Comparison of ENCODE assay signal across 9 cellular contexts in genomic region chr3:102089904-102090492, GRCh38.
DNase-seq lines count a peak whose midpoint lies in the region; ATAC-seq, FAIRE-seq and TF ChIP-seq lines count a peak whose summit lies in the region.
"Had no signal": no experiment of that assay in that cellular context is flagged by ENCODE, and none has a peak within 500 bp of the region (broad histone marks: within the 10 kb centered on the region; RNA-seq: fewer than 3 reads in every experiment).

No MANE protein-coding gene starts in this region.

- FAIRE-seq in D721Med (lab: Jason Lieb, UNC) (no peak), GM12891 (lab: Jason Lieb, UNC) (no peak)

- peak overlapping the region; percentile 60 for H3K27ac Mint-ChIP-seq in mesothelial cell of epicardium

- H2AFZ ChIP-seq in IMR-90 (replicated peaks; ENCODE audit: low read length, poor library complexity): peak overlapping the region; percentile 56
- H2AFZ ChIP-seq: parathyroid adenoma had no signal

- peak overlapping the region; percentile 35 for H3K27ac ChIP-seq in IMR-90 (ENCODE audit: insufficient read depth, low read length)
- H3K27ac ChIP-seq: parathyroid adenoma had no signal

- peak overlapping the region; percentile 92; the same call in 1 of the 2 replicates for H3K23ac ChIP-seq in IMR-90 (ENCODE audit: low read depth, low read length)

- H3K27me3 Mint-ChIP-seq in mesothelial cell of epicardium (ENCODE audit: low read depth): no peaks in the 10 kb centered on the region

- H3K4me1 ChIP-seq in IMR-90 (ENCODE audit: control insufficient read depth, insufficient read depth, low read length): peaks cover 16% of the 10 kb centered on the region; the same call in 1 of the 2 replicates
- H3K4me1 ChIP-seq: parathyroid adenoma had no signal

- peaks cover 63% of the 10 kb centered on the region for H3K4me1 Mint-ChIP-seq in mesothelial cell of epicardium

- H3K9me3 Mint-ChIP-seq in mesothelial cell of epicardium: no peaks in the 10 kb centered on the region

- peak overlapping the region; percentile 79; the same call in 1 of the 3 replicates for H2BK15ac ChIP-seq in IMR-90 (ENCODE audit: low read depth, low read length)

- H3K27me3 ChIP-seq in IMR-90 (ENCODE audit: control insufficient read depth, insufficient read depth, low read length): no peaks in the 10 kb centered on the region

- peak overlapping the region; percentile 77 for H4K91ac ChIP-seq in IMR-90 (ENCODE audit: insufficient read depth, low read depth, low read length)

- peak; percentile 66 for ATAC-seq in IMR-90 (ENCODE audit: low read depth)

- H3K4me2 ChIP-seq in IMR-90 (ENCODE audit: low read depth, low read length): peak overlapping the region; percentile 76

- H2BK120ac ChIP-seq in IMR-90 (ENCODE audit: low read depth, low read length): peak overlapping the region; percentile 97

- H4K5ac ChIP-seq in IMR-90 (ENCODE audit: low read depth, low read length): peak overlapping the region; percentile 70; the same call in 1 of the 2 replicates

- POLR2A ChIA-PET in IMR-90 (lab: Charles Lee; ENCODE audit: unreplicated experiment): no interaction called here

- peak overlapping the region; percentile 89 for H3K14ac ChIP-seq in IMR-90 (replicated peaks; ENCODE audit: low read depth, low read length)

- peak overlapping the region; percentile 51; the same call in 1 of the 2 replicates for H3K56ac ChIP-seq in IMR-90 (ENCODE audit: extremely low read depth, insufficient read depth, low read length)

- 37% methylated on average over 2 of the region's 7 CpGs; no CpG with 5 or more reads in 1 of the 2 experiments for WGBS in IMR-90 (ENCODE audit: extremely low coverage in 2 of 2, insufficient read length in 1 of 2), 2 experiments

- H4K8ac ChIP-seq in IMR-90 (ENCODE audit: low read depth in 2 of 2, low read length in 2 of 2): peak overlapping the region; percentile 82 to 94

- TF ChIP-seq POLR2A in IMR-90 (IDR thresholded peaks at IDR 0.05; ENCODE audit: low read depth, low read length) (no peak), GM12891 (IDR thresholded peaks at IDR 0.05; ENCODE audit: low read depth, low read length) (no peak)

- in situ Hi-C loops in IMR-90 (cut with MboI; ENCODE audit: low sequenced_read_pairs): no loop called here

- H3K9me3 ChIP-seq in IMR-90 (ENCODE audit: control insufficient read depth, insufficient read depth, low read length): no peaks in the 10 kb centered on the region

- H3K4me3 Mint-ChIP-seq in mesothelial cell of epicardium: no peak overlapping the region

- TF ChIP-seq RAD21 in IMR-90 (IDR thresholded peaks at IDR 0.05; ENCODE audit: low read length): 0 out of 2 replicates have a peak, but pooled peaks have one; percentile 27

- H3K9ac ChIP-seq in IMR-90 (ENCODE audit: low read depth, low read length): peak overlapping the region; percentile 24; the same call in 1 of the 2 replicates
- H3K9ac ChIP-seq: parathyroid adenoma had no signal

- H2AK9ac ChIP-seq in IMR-90 (replicated peaks; ENCODE audit: low read depth, low read length, poor library complexity): no peak overlapping the region

- H3K18ac ChIP-seq in IMR-90 (ENCODE audit: low read depth, low read length): peak overlapping the region; percentile 99

- CTCF ChIA-PET in IMR-90 (lab: Yijun Ruan, JAX): interaction anchor here (0.6 to 1.1 kb wide), 2 partner anchors 135 to 168 kb away, joined by 3 read pairs; no protein-coding TSS in a partner anchor

- H3K4ac ChIP-seq in IMR-90 (ENCODE audit: low read depth, low read length): peak overlapping the region; percentile 93

- intact Hi-C loops in IMR-90 (cut with micrococcal nuclease): loop anchor here (5.0 kb wide), 1 partner anchor 223 kb away; no protein-coding TSS in a partner anchor

- H3K9me1 ChIP-seq in IMR-90 (ENCODE audit: insufficient read depth, low read length): peaks cover 5% of the 10 kb centered on the region; the same call in 1 of the 2 replicates

- H2BK20ac ChIP-seq in IMR-90 (ENCODE audit: low read depth, low read length): peak overlapping the region; percentile 98

- peak; percentile 31 for DNase-seq in AG08395 (ENCODE audit: low spot score)
- peak; percentile 98 for DNase-seq in IMR-90
- DNase-seq in brain pericyte (ENCODE audit: low read depth, low spot score): peak; percentile 30
- DNase-seq in mesothelial cell of epicardium (ENCODE audit: low spot score in 2 of 2, unreplicated experiment in 2 of 2): no peak
- DNase-seq in D721Med (ENCODE audit: insufficient read length, low spot score): no peak
- no peak for DNase-seq in cerebellum (ENCODE audit: low spot score)
- no peak for DNase-seq in GM12891 (ENCODE audit: insufficient read length, low spot score)
- DNase-seq in NK-92 (lab: John Stamatoyannopoulos, UW; ENCODE audit: unreplicated experiment): no peak

- no peaks in the 10 kb centered on the region; the same call in 1 of the 2 replicates for H4K20me1 ChIP-seq in IMR-90 (ENCODE audit: insufficient read depth, low read length)

- dilution Hi-C loops in IMR-90 (cut with HindIII; ENCODE audit: low sequenced_read_pairs, unreplicated experiment): no loop called here

- H3K36me3 ChIP-seq in IMR-90 (ENCODE audit: control insufficient read depth, insufficient read depth, low read length): no peaks in the 10 kb centered on the region

- peak overlapping the region; percentile 100 for H2BK5ac ChIP-seq in IMR-90 (ENCODE audit: low read depth, low read length, poor library complexity, severe bottlenecking)

- H2AK5ac ChIP-seq in IMR-90 (ENCODE audit: low read depth, low read length): peak overlapping the region; percentile 87

- TF ChIP-seq CTCF in IMR-90 (conservative IDR thresholded peaks at IDR 0.05; ENCODE audit: low read depth, low read length): no peak
- TF ChIP-seq CTCF in mesothelial cell of epicardium (IDR thresholded peaks at IDR 0.05; ENCODE audit: unreplicated experiment): no peak
- TF ChIP-seq CTCF in D721Med (IDR thresholded peaks at IDR 0.05; ENCODE audit: insufficient read depth, missing control alignments): no peak

- H3K4me3 ChIP-seq in IMR-90 (ENCODE audit: insufficient read depth, low read depth, low read length): no peak overlapping the region

- no TSS peak for BruUV-seq in IMR-90 (replicated peaks; lab: Mats Ljungman, UMichigan)

- peaks cover 0 to 7% of the 10 kb centered on the region in 2 experiments; a peak in 1 of 4 replicates for H3K79me1 ChIP-seq in IMR-90 (ENCODE audit: low read depth in 1 of 2, low read length in 2 of 2)

- H3K36me3 Mint-ChIP-seq in mesothelial cell of epicardium: no peaks in the 10 kb centered on the region

TF ChIP-seq in IMR-90, 13 proteins besides CTCF, POLR2A, EP300 and RAD21:
- TF ChIP-seq NFE2L2 (IDR thresholded peaks at IDR 0.05; ENCODE audit: low read depth, low read length) (no peak), MAFK (IDR thresholded peaks at IDR 0.05; ENCODE audit: low read depth, low read length) (no peak), FOS (IDR thresholded peaks at IDR 0.05; ENCODE audit: low read depth, low read length) (peak; percentile 65), MAZ (IDR thresholded peaks at IDR 0.05; ENCODE audit: borderline replicate concordance, low read depth, low read length) (no peak), CHD1 (IDR thresholded peaks at IDR 0.05; ENCODE audit: low read depth, low read length) (no peak)
TF ChIP-seq in IMR-90: peak in this region for 1.

TF ChIP-seq in GM12891, 5 proteins besides CTCF, POLR2A, EP300 and RAD21:
- TF ChIP-seq PAX5 (IDR thresholded peaks at IDR 0.05; ENCODE audit: insufficient read depth, low read length, severe bottlenecking): no peak
- no peak for TF ChIP-seq POLR2AphosphoS5 (IDR thresholded peaks at IDR 0.05; ENCODE audit: low read depth, low read length)
- TF ChIP-seq POU2F2 (IDR thresholded peaks at IDR 0.05; ENCODE audit: low read depth, low read length): no peak
- TF ChIP-seq TAF1 (IDR thresholded peaks at IDR 0.05; ENCODE audit: low read depth, low read length): no peak
- TF ChIP-seq SPI1 (IDR thresholded peaks at IDR 0.05; ENCODE audit: low read depth, low read length): no peak
TF ChIP-seq in GM12891: peak in this region for 0.

Comparison
In these comparisons a context has a peak if more than half of its experiments do, and no peak if none do; other contexts are left out.
1. DNase-seq: peak in AG08395 (single experiment), IMR-90 (single experiment) and brain pericyte (single experiment); none in mesothelial cell of epicardium (0 of 2), D721Med (single experiment), cerebellum (single experiment), GM12891 (single experiment) and NK-92 (single experiment).